In genomic region chr6:149012040-149012545, GRCh38 we compare ENCODE assay signal across 1 cellular context.
A peak's percentile ranks its signal among the peaks of the same experiment; 100 is the strongest.
TF ChIP-seq lines count a peak whose summit lies in the region.

No MANE protein-coding gene starts in this region.

TF ChIP-seq in IMR-90, 13 proteins besides CTCF, POLR2A, EP300 and RAD21:
- TF ChIP-seq USF2 (IDR thresholded peaks at IDR 0.05; ENCODE audit: low read depth, low read length) (no peak), CEBPB (IDR thresholded peaks at IDR 0.05; ENCODE audit: low read depth, low read length) (0 out of 2 replicates have a peak, but pooled peaks have one; percentile 41), FOS (IDR thresholded peaks at IDR 0.05; ENCODE audit: low read depth, low read length) (peak; percentile 80), MXI1 (IDR thresholded peaks at IDR 0.05; ENCODE audit: borderline replicate concordance, low read depth, low read length) (peak; percentile 82; the same call in 1 of the 2 replicates), BHLHE40 (IDR thresholded peaks at IDR 0.05; ENCODE audit: low read depth, low read length) (peak; percentile 32; the same call in 1 of the 2 replicates), RCOR1 (IDR thresholded peaks at IDR 0.05; ENCODE audit: insufficient replicate concordance, low read length) (peak; percentile 47), ELK1 (IDR thresholded peaks at IDR 0.05; ENCODE audit: borderline replicate concordance, low read depth, low read length) (no peak)
TF ChIP-seq in IMR-90: peak in this region for 5.
